In genomic region chr13:27044837-27045570, GRCh38 we compare ENCODE assay signal across 11 cellular contexts.
DNase-seq lines count a peak whose midpoint lies in the region; ATAC-seq and TF ChIP-seq lines count a peak whose summit lies in the region.
"Had no signal": no experiment of that assay in that cellular context is flagged by ENCODE, and none has a peak within 500 bp of the region (broad histone marks: within the 10 kb centered on the region; RNA-seq: fewer than 3 reads in every experiment).

No MANE protein-coding gene starts in this region.

- DNase-seq in GM13977 (ENCODE audit: low spot score) (peak; percentile 41), left colon (no peak), NOMO-1 (lab: John Stamatoyannopoulos, UW; ENCODE audit: unreplicated experiment in 2 of 2) (no peak), NCI-H2029 (lab: John Stamatoyannopoulos, UW) (no peak), MV-4-11 (lab: John Stamatoyannopoulos, UW) (no peak), GOT3 (lab: John Stamatoyannopoulos, UW) (no peak)
- DNase-seq: activated CD4-positive, CD25-positive, alpha-beta regulatory T cell treated with anti-CD3 and anti-CD28 coated beads, Interleukin-2, amount 50 U/mL, for 72 hours; EL; testis had no signal

- no peak overlapping the region for H3K9ac ChIP-seq in OCI-LY3 (ENCODE audit: low read length)

- no peak overlapping the region for H2AFZ ChIP-seq in OCI-LY3 (ENCODE audit: low read depth, low read length)

- peak overlapping the region; percentile 9; the same call in 1 of the 2 replicates for H3K4me2 ChIP-seq in OCI-LY3 (ENCODE audit: low read length)

- no peaks in the 10 kb centered on the region for H3K27me3 ChIP-seq in OCI-LY3 (ENCODE audit: low read depth, low read length)
- H3K27me3 ChIP-seq: testis had no signal

- peak; percentile 62 for ATAC-seq in GM21619 (IDR thresholded peaks at IDR 0.05; ENCODE audit: unreplicated experiment)
- ATAC-seq in left colon, result peak; percentile 32

- in situ Hi-C loops in GM13977 (cut with MboI; ENCODE audit: low pct_unique_long_range_greater_than_20kb, low sequenced_read_pairs, unreplicated experiment), result no loop called here

- no peaks in the 10 kb centered on the region for H4K20me1 ChIP-seq in OCI-LY3 (ENCODE audit: insufficient read depth, low read length)

- no peaks in the 10 kb centered on the region for H3K9me3 ChIP-seq in OCI-LY3 (ENCODE audit: insufficient read depth, low read length)
- H3K9me3 ChIP-seq: testis had no signal

- no peak for TF ChIP-seq CTCF in GM13977 (IDR thresholded peaks at IDR 0.05; ENCODE audit: extremely low read depth, insufficient read depth, missing control alignments)
- TF ChIP-seq CTCF in OCI-LY3 (IDR thresholded peaks at IDR 0.05; ENCODE audit: low read depth, low read length), result no peak

- H3K79me2 ChIP-seq in OCI-LY3 (ENCODE audit: low read length), result no peaks in the 10 kb centered on the region

- intact Hi-C loops in left colon (cut with DNase I, micrococcal nuclease), result no loop called here

- no peak overlapping the region for H3K4me3 ChIP-seq in OCI-LY3 (ENCODE audit: low read length)
- H3K4me3 ChIP-seq: testis had no signal

- no peak overlapping the region for H3K27ac ChIP-seq in OCI-LY3 (ENCODE audit: low read length)
- H3K27ac ChIP-seq: testis had no signal

- H3K4me1 ChIP-seq in OCI-LY3 (ENCODE audit: low read length), result peaks cover 13% of the 10 kb centered on the region
- H3K4me1 ChIP-seq: testis had no signal

- H3K36me3 ChIP-seq in OCI-LY3 (replicated peaks; ENCODE audit: low read depth, low read length), result no peaks in the 10 kb centered on the region
